Comparison of ENCODE assay signal across 29 cellular contexts in genomic region chr2:206396216-206396615, GRCh38. TPM values are rescaled to one million over a fixed set of nuclear protein-coding genes. Genes with fewer than 3 reads are reported as not detected.
"Had no signal": no experiment of that assay in that cellular context is flagged by ENCODE, and none has a peak within 500 bp of the region (broad histone marks: within the 10 kb centered on the region; RNA-seq: fewer than 3 reads in every experiment).

No MANE protein-coding gene starts in this region.

- H3K27ac Mint-ChIP-seq: activated naive CD4-positive, alpha-beta T cell treated with anti-CD3 and anti-CD28 coated beads, Interleukin-2, amount 10 ng/mL, durations not matched to agents 7 days and 5 days; activated naive CD8-positive, alpha-beta T cell treated with anti-CD3 and anti-CD28 coated beads, Interleukin-2, amount 10 ng/mL, durations not matched to agents 7 days and 5 days; activated T-cell treated with anti-CD3 and anti-CD28 coated beads, Interleukin-2, amount 50 U/mL, for 24 hours; immature natural killer cell; naive thymus-derived CD8-positive, alpha-beta T cell; stimulated activated memory B cell treated with anti-CD40 and anti-IgM and Interleukin-4, amounts not matched to agents 10 μg/mL and 1 μg/mL and 100 μg/mL, for 72 hours; T-helper 2 cell treated with Interferon-gamma antibody and Interleukin-4, amounts not matched to agents 5 μg/mL and 100 μg/mL, for 36 hours had no signal

- H3K4me3 ChIP-seq: ascending aorta, suprapubic skin, tibial artery, upper lobe of right lung had no signal

- H3K4me3 Mint-ChIP-seq: activated naive CD4-positive, alpha-beta T cell treated with anti-CD3 and anti-CD28 coated beads, Interleukin-2, amount 10 ng/mL, durations not matched to agents 7 days and 5 days; activated naive CD8-positive, alpha-beta T cell treated with anti-CD3 and anti-CD28 coated beads, Interleukin-2, amount 10 ng/mL, durations not matched to agents 7 days and 5 days; activated T-cell treated with anti-CD3 and anti-CD28 coated beads, Interleukin-2, amount 50 U/mL, for 24 hours; brain; immature natural killer cell; naive thymus-derived CD8-positive, alpha-beta T cell; stimulated activated memory B cell treated with anti-CD40 and anti-IgM and Interleukin-4, amounts not matched to agents 10 μg/mL and 1 μg/mL and 100 μg/mL, for 72 hours; T-helper 2 cell treated with Interferon-gamma antibody and Interleukin-4, amounts not matched to agents 5 μg/mL and 100 μg/mL, for 36 hours had no signal

- H3K9me3 ChIP-seq: ascending aorta, suprapubic skin, upper lobe of right lung had no signal

- H3K36me3 ChIP-seq: ascending aorta, suprapubic skin, tibial artery, upper lobe of right lung had no signal

- H3K4me1 ChIP-seq: ascending aorta, suprapubic skin, tibial artery, upper lobe of right lung had no signal

- H3K27ac ChIP-seq: ascending aorta, suprapubic skin, tibial artery, upper lobe of right lung had no signal

- DNase-seq: activated CD4-positive, alpha-beta T cell treated with anti-CD3 and anti-CD28 coated beads for 48 hours; activated CD4-positive, alpha-beta T cell treated with anti-CD3 and anti-CD28 coated beads, Interleukin-2, amount 50 U/mL, for 48 hours; activated CD8-positive, alpha-beta memory T cell treated with anti-CD3 and anti-CD28 coated beads, Interleukin-2, amount 50 U/mL, for 4 hours; activated gamma-delta T cell; activated naive CD4-positive, alpha-beta T cell treated with anti-CD3 and anti-CD28 coated beads, Interleukin-2, amount 10 ng/mL, durations not matched to agents 7 days and 5 days; activated naive CD8-positive, alpha-beta T cell treated with anti-CD3 and anti-CD28 coated beads, Interleukin-2, amount 10 ng/mL, durations not matched to agents 7 days and 5 days; activated T-cell treated with anti-CD3 and anti-CD28 coated beads, Interleukin-2, amount 50 U/mL, for 24 hours; cortex of kidney; foreskin fibroblast; head of caudate nucleus; hippocampal formation; immature natural killer cell; kidney; left colon; naive thymus-derived CD8-positive, alpha-beta T cell; small intestine; stimulated activated CD4-positive, alpha-beta T cell treated with anti-CD3 and anti-CD28 coated beads, Interleukin-4, amount 100 ng/mL, for 4 hours; stimulated activated CD8-positive, alpha-beta memory T cell treated with anti-CD3 and anti-CD28 coated beads, Interleukin-4, amount 100 ng/mL, for 48 hours; T-helper 1 cell; tibial artery; upper lobe of right lung had no signal

- H3K4me1 Mint-ChIP-seq: activated naive CD4-positive, alpha-beta T cell treated with anti-CD3 and anti-CD28 coated beads, Interleukin-2, amount 10 ng/mL, durations not matched to agents 7 days and 5 days; activated naive CD8-positive, alpha-beta T cell treated with anti-CD3 and anti-CD28 coated beads, Interleukin-2, amount 10 ng/mL, durations not matched to agents 7 days and 5 days; brain; immature natural killer cell; naive thymus-derived CD8-positive, alpha-beta T cell; stimulated activated memory B cell treated with anti-CD40 and anti-IgM and Interleukin-4, amounts not matched to agents 10 μg/mL and 1 μg/mL and 100 μg/mL, for 72 hours had no signal

- FAIRE-seq: kidney, small intestine had no signal

- H3K36me3 Mint-ChIP-seq: activated naive CD4-positive, alpha-beta T cell treated with anti-CD3 and anti-CD28 coated beads, Interleukin-2, amount 10 ng/mL, durations not matched to agents 7 days and 5 days; activated naive CD8-positive, alpha-beta T cell treated with anti-CD3 and anti-CD28 coated beads, Interleukin-2, amount 10 ng/mL, durations not matched to agents 7 days and 5 days; immature natural killer cell; stimulated activated memory B cell treated with anti-CD40 and anti-IgM and Interleukin-4, amounts not matched to agents 10 μg/mL and 1 μg/mL and 100 μg/mL, for 72 hours had no signal

- H3K9me3 Mint-ChIP-seq: T-helper 2 cell treated with Interferon-gamma antibody and Interleukin-4, amounts not matched to agents 5 μg/mL and 100 μg/mL, for 36 hours had no signal

- H3K27me3 Mint-ChIP-seq: activated naive CD4-positive, alpha-beta T cell treated with anti-CD3 and anti-CD28 coated beads, Interleukin-2, amount 10 ng/mL, durations not matched to agents 7 days and 5 days; activated T-cell treated with anti-CD3 and anti-CD28 coated beads, Interleukin-2, amount 50 U/mL, for 24 hours had no signal

- ATAC-seq: activated CD4-positive, CD25-positive, alpha-beta regulatory T cell treated with anti-CD3 and anti-CD28 coated beads, Interleukin-2, amount 50 U/mL, for 24 hours; esophagus mucosa; left colon; naive thymus-derived CD8-positive, alpha-beta T cell; sciatic nerve; stimulated activated memory B cell treated with anti-CD40 and anti-IgM and Interleukin-4, amounts not matched to agents 10 μg/mL and 1 μg/mL and 100 μg/mL, for 72 hours; upper lobe of right lung had no signal

- H3K27me3 ChIP-seq: ascending aorta, suprapubic skin, tibial artery, upper lobe of right lung had no signal

RNA-seq across cellular contexts. Expression of gene ADAM23, which starts 47.1 kb away (rescaled TPM):
- polyA plus RNA-seq: immature natural killer cell had no signal
